9 cellular contexts compared by ENCODE assay signal in genomic region chr4:78720994-78721677, GRCh38. TPM values are rescaled to one million over a fixed set of nuclear protein-coding genes. Genes with fewer than 3 reads are reported as not detected.
A peak's percentile ranks its signal among the peaks of the same experiment; 100 is the strongest.
DNase-seq lines count a peak whose midpoint lies in the region; ATAC-seq and TF ChIP-seq lines count a peak whose summit lies in the region.
"Had no signal": no experiment of that assay in that cellular context is flagged by ENCODE, and none has a peak within 500 bp of the region (broad histone marks: within the 10 kb centered on the region; RNA-seq: fewer than 3 reads in every experiment).

No MANE protein-coding gene starts in this region.

- peak; percentile 95 for ATAC-seq in GM21528 (IDR thresholded peaks at IDR 0.05; ENCODE audit: low FRiP score, unreplicated experiment)
- peak; percentile 85 for ATAC-seq in effector memory CD8-positive, alpha-beta T cell (replicated peaks)
- ATAC-seq in stimulated activated memory B cell treated with anti-CD40 and anti-IgM and Interleukin-4, amounts not matched to agents 10 μg/mL and 1 μg/mL and 100 μg/mL, for 72 hours = peak; percentile 73
- ATAC-seq in foreskin keratinocyte = no peak
- no peak for ATAC-seq in HG03280 (IDR thresholded peaks at IDR 0.05; ENCODE audit: unreplicated experiment)

- H3K4me1 Mint-ChIP-seq in effector memory CD8-positive, alpha-beta T cell (ENCODE audit: low read depth in 2 of 2) = peaks cover 8 to 22% of the 10 kb centered on the region in 2 donors
- H3K4me1 Mint-ChIP-seq in stimulated activated memory B cell treated with anti-CD40 and anti-IgM and Interleukin-4, amounts not matched to agents 10 μg/mL and 1 μg/mL and 100 μg/mL, for 72 hours = peaks cover 32% of the 10 kb centered on the region

- no peaks in the 10 kb centered on the region for H3K9me3 ChIP-seq in MM.1S (replicated peaks; ENCODE audit: insufficient read depth, low read length)
- H3K9me3 ChIP-seq: uterus had no signal

- H3K27ac ChIP-seq in MM.1S (ENCODE audit: low read length) = no peak overlapping the region; the same call in 1 of the 2 replicates
- H3K27ac ChIP-seq in foreskin keratinocyte = no peak overlapping the region

- peak overlapping the region; percentile 62 to 70 for H3K4me3 Mint-ChIP-seq in effector memory CD8-positive, alpha-beta T cell
- peak overlapping the region; percentile 47 for H3K4me3 Mint-ChIP-seq in stimulated activated memory B cell treated with anti-CD40 and anti-IgM and Interleukin-4, amounts not matched to agents 10 μg/mL and 1 μg/mL and 100 μg/mL, for 72 hours

- no peak overlapping the region for H3K4me3 ChIP-seq in MM.1S (ENCODE audit: low read length)
- H3K4me3 ChIP-seq: uterus had no signal

- peak overlapping the region; percentile 34; the same call in 1 of the 2 replicates for H3K4me2 ChIP-seq in MM.1S (ENCODE audit: low read depth, low read length)

- no peak overlapping the region for H3K9ac ChIP-seq in MM.1S (ENCODE audit: low read length)

- no peaks in the 10 kb centered on the region for H4K20me1 ChIP-seq in MM.1S (ENCODE audit: insufficient read depth, low read length)

- no peaks in the 10 kb centered on the region for H3K36me3 ChIP-seq in MM.1S (replicated peaks; ENCODE audit: insufficient read depth, low read length)
- H3K36me3 ChIP-seq: uterus had no signal

- H3K9me2 ChIP-seq in MM.1S (replicated peaks; ENCODE audit: insufficient read depth, low read length) = no peaks in the 10 kb centered on the region

- H3K4me1 ChIP-seq in MM.1S (ENCODE audit: low read length) (peaks cover 16% of the 10 kb centered on the region), foreskin keratinocyte (no peaks in the 10 kb centered on the region)
- H3K4me1 ChIP-seq: uterus had no signal

- peak overlapping the region; percentile 75 to 81 for H3K27ac Mint-ChIP-seq in effector memory CD8-positive, alpha-beta T cell
- peak overlapping the region; percentile 78 for H3K27ac Mint-ChIP-seq in stimulated activated memory B cell treated with anti-CD40 and anti-IgM and Interleukin-4, amounts not matched to agents 10 μg/mL and 1 μg/mL and 100 μg/mL, for 72 hours

- peaks cover 9% of the 10 kb centered on the region for H3F3A ChIP-seq in MM.1S (ENCODE audit: insufficient read depth, low read length)

- TF ChIP-seq CTCF in MM.1S (IDR thresholded peaks at IDR 0.05; ENCODE audit: low read length) (no peak), foreskin keratinocyte (conservative IDR thresholded peaks at IDR 0.05) (no peak)

- H3K36me3 Mint-ChIP-seq in effector memory CD8-positive, alpha-beta T cell (ENCODE audit: insufficient read depth) = peaks cover 4% of the 10 kb centered on the region
- H3K36me3 Mint-ChIP-seq in stimulated activated memory B cell treated with anti-CD40 and anti-IgM and Interleukin-4, amounts not matched to agents 10 μg/mL and 1 μg/mL and 100 μg/mL, for 72 hours = no peaks in the 10 kb centered on the region

- 0 out of 2 replicates have a peak overlapping the region, but pooled peaks have one; percentile 24 for H2AFZ ChIP-seq in MM.1S (ENCODE audit: low read length)

- peaks cover 0 to 9% of the 10 kb centered on the region in 2 donors for H3K27me3 Mint-ChIP-seq in effector memory CD8-positive, alpha-beta T cell
- no peaks in the 10 kb centered on the region for H3K27me3 Mint-ChIP-seq in stimulated activated memory B cell treated with anti-CD40 and anti-IgM and Interleukin-4, amounts not matched to agents 10 μg/mL and 1 μg/mL and 100 μg/mL, for 72 hours

- DNase-seq in CMK (ENCODE audit: low read depth) = peak; percentile 67
- peak; percentile 81 for DNase-seq in MM.1S
- DNase-seq in effector memory CD8-positive, alpha-beta T cell = peak; percentile 1 to 4 (median 2)
- DNase-seq in HuH-7 (ENCODE audit: low spot score) = no peak
- DNase-seq in foreskin keratinocyte = no peak

- H3K79me2 ChIP-seq in MM.1S (ENCODE audit: low read length) = no peaks in the 10 kb centered on the region

- H3K9me3 Mint-ChIP-seq in effector memory CD8-positive, alpha-beta T cell = no peaks in the 10 kb centered on the region
- no peaks in the 10 kb centered on the region for H3K9me3 Mint-ChIP-seq in stimulated activated memory B cell treated with anti-CD40 and anti-IgM and Interleukin-4, amounts not matched to agents 10 μg/mL and 1 μg/mL and 100 μg/mL, for 72 hours

- H3K27me3 ChIP-seq in MM.1S (replicated peaks; ENCODE audit: insufficient read depth, low read length) (no peaks in the 10 kb centered on the region), foreskin keratinocyte (no peaks in the 10 kb centered on the region)
- H3K27me3 ChIP-seq: uterus had no signal

RNA-seq across cellular contexts. Expression of gene BMP2K, which starts 55.0 kb away (rescaled TPM):
- 27.7 and 29.4 TPM in 2 replicates for total RNA-seq in foreskin keratinocyte
- polyA plus RNA-seq in foreskin keratinocyte = 10.4 and 11.1 TPM in 2 replicates

Comparison
In these comparisons a context has a peak if more than half of its experiments do, and no peak if none do; other contexts are left out.
1. DNase-seq: peak in CMK (single experiment), MM.1S (single experiment) and effector memory CD8-positive, alpha-beta T cell (3 of 3); none in HuH-7 (single experiment) and foreskin keratinocyte (0 of 2).
2. ATAC-seq: peak in GM21528 (single experiment), effector memory CD8-positive, alpha-beta T cell (single experiment) and stimulated activated memory B cell treated with anti-CD40 and anti-IgM and Interleukin-4, amounts not matched to agents 10 μg/mL and 1 μg/mL and 100 μg/mL, for 72 hours (single experiment); none in foreskin keratinocyte (single experiment) and HG03280 (single experiment).